ENCODE assay signal across 21 cellular contexts in genomic region chr7:155289107-155289506, GRCh38. TPM values are rescaled to one million over a fixed set of nuclear protein-coding genes. Genes with fewer than 3 reads are reported as not detected.
A peak's percentile ranks its signal among the peaks of the same experiment; 100 is the strongest.
DNase-seq lines count a peak whose midpoint lies in the region; ATAC-seq and TF ChIP-seq lines count a peak whose summit lies in the region.
"Had no signal": no experiment of that assay in that cellular context is flagged by ENCODE, and none has a peak within 500 bp of the region (broad histone marks: within the 10 kb centered on the region; RNA-seq: fewer than 3 reads in every experiment).

No MANE protein-coding gene starts in this region.

- TF ChIP-seq CTCF in glutamatergic neuron (IDR thresholded peaks at IDR 0.05; ENCODE audit: partially characterized antibody, unreplicated experiment) = no peak

- peaks cover 6% of the 10 kb centered on the region for H3K9me3 Mint-ChIP-seq in activated CD4-positive, alpha-beta T cell treated with anti-CD3 and anti-CD28 coated beads, Interleukin-2, amount 10 ng/mL, durations not matched to agents 7 days and 5 days
- peaks cover 19% of the 10 kb centered on the region for H3K9me3 Mint-ChIP-seq in glutamatergic neuron (ENCODE audit: unreplicated experiment)
- no peaks in the 10 kb centered on the region for H3K9me3 Mint-ChIP-seq in naive thymus-derived CD8-positive, alpha-beta T cell

- H3K36me3 Mint-ChIP-seq in activated CD4-positive, alpha-beta T cell treated with anti-CD3 and anti-CD28 coated beads, Interleukin-2, amount 10 ng/mL, durations not matched to agents 7 days and 5 days (ENCODE audit: low read depth) = peaks cover 9% of the 10 kb centered on the region
- peaks cover 25% of the 10 kb centered on the region for H3K36me3 Mint-ChIP-seq in glutamatergic neuron (ENCODE audit: unreplicated experiment)
- H3K36me3 Mint-ChIP-seq in naive thymus-derived CD8-positive, alpha-beta T cell = no peaks in the 10 kb centered on the region
- H3K36me3 Mint-ChIP-seq: CD4-positive, CD25-positive, alpha-beta regulatory T cell had no signal

- DNase-seq in activated CD4-positive, alpha-beta T cell treated with anti-CD3 and anti-CD28 coated beads, Interleukin-2, amount 10 ng/mL, durations not matched to agents 7 days and 5 days = no peak
- DNase-seq in activated CD4-positive, alpha-beta T cell treated with anti-CD3 and anti-CD28 coated beads, Interleukin-2, amount 50 U/mL, for 1 hour = no peak
- peak; percentile 19 for DNase-seq in NCI-H82 treated with DMSO at 0.1 percent for 48 hours (lab: John Stamatoyannopoulos, UW; ENCODE audit: unreplicated experiment)
- DNase-seq in glutamatergic neuron = peak; percentile 52
- no peak for DNase-seq in cortex of kidney (lab: John Stamatoyannopoulos, UW)
- no peak for DNase-seq in NCI-H2029 (lab: John Stamatoyannopoulos, UW)
- no peak for DNase-seq in naive thymus-derived CD8-positive, alpha-beta T cell
- DNase-seq: ACHN; BE2C; CD4-positive, CD25-positive, alpha-beta regulatory T cell; DMS53; GM23248; IMR-90; NCI-H1048; NCI-H1417; NCI-H187; NCI-H2107; NCI-H524 treated with DMSO at 0.1 percent for 48 hours; NCI-H774; SHP77 had no signal

- H3K27me3 Mint-ChIP-seq in activated CD4-positive, alpha-beta T cell treated with anti-CD3 and anti-CD28 coated beads, Interleukin-2, amount 10 ng/mL, durations not matched to agents 7 days and 5 days = peaks cover 3% of the 10 kb centered on the region
- peaks cover 7% of the 10 kb centered on the region for H3K27me3 Mint-ChIP-seq in glutamatergic neuron (ENCODE audit: unreplicated experiment)
- H3K27me3 Mint-ChIP-seq in naive thymus-derived CD8-positive, alpha-beta T cell = peaks cover 0 to 7% (median 0%) of the 10 kb centered on the region in 5 donors
- H3K27me3 Mint-ChIP-seq: CD4-positive, CD25-positive, alpha-beta regulatory T cell had no signal

- peaks cover 57% of the 10 kb centered on the region for H3K4me1 Mint-ChIP-seq in activated CD4-positive, alpha-beta T cell treated with anti-CD3 and anti-CD28 coated beads, Interleukin-2, amount 10 ng/mL, durations not matched to agents 7 days and 5 days
- H3K4me1 Mint-ChIP-seq in glutamatergic neuron (ENCODE audit: low read depth, unreplicated experiment) = peaks cover 4% of the 10 kb centered on the region
- H3K4me1 Mint-ChIP-seq in naive thymus-derived CD8-positive, alpha-beta T cell = peaks cover 19 to 48% (median 29%) of the 10 kb centered on the region in 4 donors

- ATAC-seq in HG02623 (IDR thresholded peaks at IDR 0.05; ENCODE audit: unreplicated experiment) = no peak
- no peak for ATAC-seq in naive thymus-derived CD8-positive, alpha-beta T cell

- H3K27ac Mint-ChIP-seq in activated CD4-positive, alpha-beta T cell treated with anti-CD3 and anti-CD28 coated beads, Interleukin-2, amount 10 ng/mL, durations not matched to agents 7 days and 5 days = peak overlapping the region; percentile 64
- no peak overlapping the region for H3K27ac Mint-ChIP-seq in glutamatergic neuron (ENCODE audit: unreplicated experiment)
- H3K27ac Mint-ChIP-seq in naive thymus-derived CD8-positive, alpha-beta T cell = peak overlapping the region in 2 of 10 donors; percentile 31 to 37

- H3K4me3 Mint-ChIP-seq in activated CD4-positive, alpha-beta T cell treated with anti-CD3 and anti-CD28 coated beads, Interleukin-2, amount 10 ng/mL, durations not matched to agents 7 days and 5 days = no peak overlapping the region
- H3K4me3 Mint-ChIP-seq in glutamatergic neuron (ENCODE audit: unreplicated experiment) = no peak overlapping the region
- H3K4me3 Mint-ChIP-seq in naive thymus-derived CD8-positive, alpha-beta T cell = no peak overlapping the region
- H3K4me3 Mint-ChIP-seq: CD4-positive, CD25-positive, alpha-beta regulatory T cell had no signal

- CTCF ChIA-PET in activated CD4-positive, alpha-beta T cell treated with anti-CD3 and anti-CD28 coated beads, Interleukin-2, amount 10 ng/mL, durations not matched to agents 7 days and 5 days (lab: Charles Lee) = interaction anchor here (0.7 to 1.6 kb wide), 5 partner anchors 15 to 361 kb away, joined by 3 to 6 read pairs (median 3); no protein-coding TSS in a partner anchor

- POLR2A ChIA-PET in activated CD4-positive, alpha-beta T cell treated with anti-CD3 and anti-CD28 coated beads, Interleukin-2, amount 10 ng/mL, durations not matched to agents 7 days and 5 days (lab: Charles Lee) = no interaction called here
- POLR2A ChIA-PET in naive thymus-derived CD8-positive, alpha-beta T cell (lab: Charles Lee) = interaction anchor here (5.0 kb wide), 1 partner anchor 8 kb away, joined by 40 read pairs; the partner anchor contains the start of gene INSIG1

RNA-seq across cellular contexts. Expression of gene INSIG1, which starts 8.6 kb away (rescaled TPM):
- total RNA-seq in activated CD4-positive, alpha-beta T cell treated with anti-CD3 and anti-CD28 coated beads, Interleukin-2, amount 10 ng/mL, durations not matched to agents 7 days and 5 days = 10 to 100 TPM; 69.3 to 71.2 TPM
- 95.2 TPM for total RNA-seq in glutamatergic neuron (ENCODE audit: unreplicated experiment)
- 10 to 100 TPM; 50.3 to 53.0 TPM for total RNA-seq in naive thymus-derived CD8-positive, alpha-beta T cell
- polyA plus RNA-seq in naive thymus-derived CD8-positive, alpha-beta T cell = 10 to 100 TPM; 25.5 to 33.6 (median 33.0) TPM

Comparison
In these comparisons a context has a peak if more than half of its experiments do, and no peak if none do; other contexts are left out.
1. DNase-seq: peak in NCI-H82 treated with DMSO at 0.1 percent for 48 hours (single experiment) and glutamatergic neuron (single experiment); none in activated CD4-positive, alpha-beta T cell treated with anti-CD3 and anti-CD28 coated beads, Interleukin-2, amount 10 ng/mL, durations not matched to agents 7 days and 5 days (single experiment), activated CD4-positive, alpha-beta T cell treated with anti-CD3 and anti-CD28 coated beads, Interleukin-2, amount 50 U/mL, for 1 hour (single experiment), cortex of kidney (single experiment), NCI-H2029 (single experiment) and naive thymus-derived CD8-positive, alpha-beta T cell (0 of 10).